Comparison of ENCODE assay signal across 1 cellular context in the genomic region with DNA sequence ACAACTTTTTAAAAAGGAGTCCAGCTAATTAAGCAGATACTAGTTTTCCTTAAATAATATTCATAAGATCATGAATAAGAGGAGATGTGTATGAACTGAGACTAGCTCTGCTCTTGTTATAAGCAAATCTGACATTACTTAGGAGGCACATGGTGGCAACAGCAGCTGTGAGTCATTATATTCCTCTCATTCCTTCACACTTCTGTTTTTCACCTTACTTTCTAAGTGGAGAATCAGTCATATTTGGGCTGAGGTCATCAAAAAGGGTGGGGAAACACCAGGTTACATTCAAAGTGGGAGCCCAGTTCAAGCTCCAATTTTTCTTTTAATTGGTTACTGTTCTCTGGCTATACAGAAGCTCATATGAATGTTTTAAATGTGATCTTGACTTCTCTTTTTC.
TF ChIP-seq lines count a peak whose summit lies in the region.

No MANE protein-coding gene starts in this region.

TF ChIP-seq in HepG2, 621 proteins besides CTCF, POLR2A, EP300 and RAD21:
- TF ChIP-seq MAFF (IDR thresholded peaks at IDR 0.05; ENCODE audit: low read depth, low read length) (0 out of 2 replicates have a peak, but pooled peaks have one; percentile 22), MAFK (conservative IDR thresholded peaks at IDR 0.05 in 1 of 2, IDR thresholded peaks at IDR 0.05 in 1 of 2; ENCODE audit: low read length in 2 of 2) (peak; percentile 28 to 38; a peak in 1 of 4 replicates), ZNF138 (CRISPR knock-in tag; IDR thresholded peaks at IDR 0.05; ENCODE audit: low read depth) (no peak), ZFY (CRISPR knock-in tag; IDR thresholded peaks at IDR 0.05) (no peak), HES4 (CRISPR knock-in tag; IDR thresholded peaks at IDR 0.05; ENCODE audit: borderline replicate concordance) (no peak), ZNF772 (CRISPR knock-in tag; IDR thresholded peaks at IDR 0.05) (no peak)
